In the genomic region with DNA sequence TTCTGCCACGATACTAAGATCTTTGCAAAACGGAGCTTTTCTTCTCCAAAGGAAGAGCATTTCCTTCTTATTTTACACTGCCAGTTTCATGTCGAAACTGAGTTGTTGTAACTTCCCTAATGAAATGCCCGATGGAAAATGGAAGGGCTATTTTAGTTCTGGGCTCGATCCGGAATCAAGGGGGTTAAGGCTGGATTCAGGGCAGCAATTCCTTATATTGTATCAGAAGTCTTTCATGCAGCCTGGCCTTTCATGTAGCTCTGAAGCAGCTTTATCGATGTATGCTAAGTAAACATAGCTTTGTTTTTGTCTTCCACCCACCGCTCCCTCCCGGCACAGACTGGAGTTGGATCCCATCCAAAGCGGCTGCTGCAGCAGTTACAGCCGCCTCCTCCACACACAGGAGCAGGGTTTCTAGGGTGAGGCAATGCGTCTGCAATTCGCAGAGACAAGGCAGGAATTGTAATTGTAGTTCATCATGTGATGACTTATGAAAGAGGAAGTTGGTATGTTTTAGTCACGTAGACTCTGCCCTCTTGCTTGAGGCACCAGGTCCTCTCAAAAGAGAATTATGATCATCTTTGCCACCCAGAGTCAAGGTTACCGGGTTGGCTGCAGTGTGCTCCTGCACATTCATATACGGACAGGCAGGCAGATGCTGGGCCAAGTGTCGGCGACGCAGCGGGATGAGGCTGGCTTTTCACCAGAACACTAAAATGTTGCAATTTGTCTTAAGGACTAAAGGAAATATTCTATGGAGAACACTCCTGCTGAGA, we compare ENCODE assay signal across 1 cellular context.
TF ChIP-seq lines count a peak whose summit lies in the region.

No MANE protein-coding gene starts in this region.

TF ChIP-seq in K562, 482 proteins besides CTCF, POLR2A, EP300 and RAD21 (continued from another document and continues in another):
- TF ChIP-seq, protein P1, sequence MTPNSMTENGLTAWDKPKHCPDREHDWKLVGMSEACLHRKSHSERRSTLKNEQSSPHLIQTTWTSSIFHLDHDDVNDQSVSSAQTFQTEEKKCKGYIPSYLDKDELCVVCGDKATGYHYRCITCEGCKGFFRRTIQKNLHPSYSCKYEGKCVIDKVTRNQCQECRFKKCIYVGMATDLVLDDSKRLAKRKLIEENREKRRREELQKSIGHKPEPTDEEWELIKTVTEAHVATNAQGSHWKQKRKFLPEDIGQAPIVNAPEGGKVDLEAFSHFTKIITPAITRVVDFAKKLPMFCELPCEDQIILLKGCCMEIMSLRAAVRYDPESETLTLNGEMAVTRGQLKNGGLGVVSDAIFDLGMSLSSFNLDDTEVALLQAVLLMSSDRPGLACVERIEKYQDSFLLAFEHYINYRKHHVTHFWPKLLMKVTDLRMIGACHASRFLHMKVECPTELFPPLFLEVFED (CRISPR knock-in tag; conservative IDR thresholded peaks at IDR 0.05), result 0 out of 2 replicates have a peak, but pooled peaks have one; percentile 12
- TF ChIP-seq HLTF (IDR thresholded peaks at IDR 0.05) (no peak), THRA (IDR thresholded peaks at IDR 0.05) (no peak), BACH1 (tag; IDR thresholded peaks at IDR 0.05) (peak; percentile 75), BRCA1 (IDR thresholded peaks at IDR 0.05) (no peak), BRCA1 (CRISPR knock-in tag; IDR thresholded peaks at IDR 0.05) (no peak), CCNT2 (IDR thresholded peaks at IDR 0.05; ENCODE audit: borderline replicate concordance, extremely low read depth, insufficient read length, low read depth, low read length) (peak; percentile 74), MXI1 (IDR thresholded peaks at IDR 0.05; ENCODE audit: low read depth, low read length) (no peak), ZNF217 (CRISPR knock-in tag; IDR thresholded peaks at IDR 0.05) (no peak), ETV6 (IDR thresholded peaks at IDR 0.05; ENCODE audit: borderline replicate concordance in 1 of 2, low read depth in 2 of 2, low read length in 1 of 2) (peak; percentile 67 to 84), ETV6 (CRISPR knock-in tag; IDR thresholded peaks at IDR 0.05; ENCODE audit: borderline replicate concordance) (no peak), FOXA3 (CRISPR knock-in tag; conservative IDR thresholded peaks at IDR 0.05 in 1 of 2, IDR thresholded peaks at IDR 0.05 in 1 of 2) (peak; percentile 100), RUNX1 (IDR thresholded peaks at IDR 0.05; ENCODE audit: low read depth) (no peak), ZBTB7A (IDR thresholded peaks at IDR 0.05; ENCODE audit: borderline replicate concordance, control insufficient read depth, low read depth, low read length) (no peak), SAP30 (IDR thresholded peaks at IDR 0.05; ENCODE audit: borderline replicate concordance, insufficient read depth, low read depth, low read length, poor library complexity, severe bottlenecking) (no peak), DMBX1 (CRISPR knock-in tag; IDR thresholded peaks at IDR 0.05; ENCODE audit: borderline replicate concordance) (peak; percentile 73), SPI1 (IDR thresholded peaks at IDR 0.05; ENCODE audit: borderline replicate concordance, low read depth, low read length) (peak; percentile 89), LEF1 (IDR thresholded peaks at IDR 0.05) (peak; percentile 91; the same call in 1 of the 2 replicates), DACH1 (IDR thresholded peaks at IDR 0.05; ENCODE audit: partially characterized antibody) (peak; percentile 54), HBP1 (CRISPR knock-in tag; IDR thresholded peaks at IDR 0.05) (no peak), RBM25 (IDR thresholded peaks at IDR 0.05; ENCODE audit: low read depth, low read length, severe bottlenecking) (no peak), NFIC (IDR thresholded peaks at IDR 0.05) (peak; percentile 100), JUN (IDR thresholded peaks at IDR 0.05; ENCODE audit: borderline replicate concordance, low read depth, low read length) (peak; percentile 93), JUN (CRISPR knock-in tag; IDR thresholded peaks at IDR 0.05; ENCODE audit: borderline replicate concordance) (no peak), MTA3 (IDR thresholded peaks at IDR 0.05; ENCODE audit: borderline replicate concordance) (peak; percentile 91), ZNF668 (CRISPR knock-in tag; IDR thresholded peaks at IDR 0.05) (no peak), ZSCAN29 (IDR thresholded peaks at IDR 0.05) (no peak), E2F3 (CRISPR knock-in tag; IDR thresholded peaks at IDR 0.05) (no peak), POLR2G (IDR thresholded peaks at IDR 0.05; ENCODE audit: low read depth, low read length) (peak; percentile 41), NRF1 (conservative IDR thresholded peaks at IDR 0.05 in 1 of 2, IDR thresholded peaks at IDR 0.05 in 1 of 2) (peak; percentile 53 to 62), NBN (IDR thresholded peaks at IDR 0.05; ENCODE audit: low read depth) (peak; percentile 85; the same call in 1 of the 2 replicates), KLF10 (CRISPR knock-in tag; IDR thresholded peaks at IDR 0.05) (0 out of 2 replicates have a peak, but pooled peaks have one; percentile 56), KHSRP (IDR thresholded peaks at IDR 0.05) (no peak), SLC30A9 (CRISPR knock-in tag; IDR thresholded peaks at IDR 0.05) (no peak), ETS1 (conservative IDR thresholded peaks at IDR 0.05; ENCODE audit: control insufficient read depth, low read depth, low read length) (no peak), ZNF717 (CRISPR knock-in tag; IDR thresholded peaks at IDR 0.05) (no peak), PHTF2 (CRISPR knock-in tag; IDR thresholded peaks at IDR 0.05) (no peak), ESRRB (CRISPR knock-in tag; IDR thresholded peaks at IDR 0.05; ENCODE audit: borderline replicate concordance) (no peak), ZFPM2 (CRISPR knock-in tag; IDR thresholded peaks at IDR 0.05) (no peak), XRCC5 (IDR thresholded peaks at IDR 0.05; ENCODE audit: low read depth, low read length) (no peak), NCOA2 (IDR thresholded peaks at IDR 0.05; ENCODE audit: partially characterized antibody in 2 of 2) (no peak), SNIP1 (IDR thresholded peaks at IDR 0.05; ENCODE audit: low read depth) (no peak), ZNF75A (CRISPR knock-in tag; IDR thresholded peaks at IDR 0.05) (no peak), HDAC8 (tag; IDR thresholded peaks at IDR 0.05) (no peak; the same call in 1 of the 2 replicates), U2AF2 (optimal IDR thresholded peaks at IDR 0.05; ENCODE audit: low read depth, low read length) (no peak), XRCC4 (IDR thresholded peaks at IDR 0.05; ENCODE audit: extremely low read depth, insufficient read depth, insufficient read length) (no peak), HNRNPH1 (optimal IDR thresholded peaks at IDR 0.05; ENCODE audit: low read depth, low read length) (no peak), ELF4 (CRISPR knock-in tag; IDR thresholded peaks at IDR 0.05) (no peak), SMAD3 (CRISPR knock-in tag; conservative IDR thresholded peaks at IDR 0.05) (peak; percentile 4; the same call in 1 of the 2 replicates), L3MBTL2 (IDR thresholded peaks at IDR 0.05) (peak; percentile 91), ZNF143 (CRISPR knock-in tag; IDR thresholded peaks at IDR 0.05) (no peak), MBD2 (IDR thresholded peaks at IDR 0.05; ENCODE audit: borderline replicate concordance, low read depth) (peak; percentile 70; the same call in 1 of the 2 replicates), SRSF1 (IDR thresholded peaks at IDR 0.05; ENCODE audit: low read depth, low read length) (no peak), TFAM (CRISPR knock-in tag; conservative IDR thresholded peaks at IDR 0.05) (no peak), MCM7 (IDR thresholded peaks at IDR 0.05) (no peak), TRIM28 (IDR thresholded peaks at IDR 0.05) (peak; percentile 18; the same call in 1 of the 2 replicates), KLF1 (tag; IDR thresholded peaks at IDR 0.05) (no peak)
- TF ChIP-seq, protein P2, sequence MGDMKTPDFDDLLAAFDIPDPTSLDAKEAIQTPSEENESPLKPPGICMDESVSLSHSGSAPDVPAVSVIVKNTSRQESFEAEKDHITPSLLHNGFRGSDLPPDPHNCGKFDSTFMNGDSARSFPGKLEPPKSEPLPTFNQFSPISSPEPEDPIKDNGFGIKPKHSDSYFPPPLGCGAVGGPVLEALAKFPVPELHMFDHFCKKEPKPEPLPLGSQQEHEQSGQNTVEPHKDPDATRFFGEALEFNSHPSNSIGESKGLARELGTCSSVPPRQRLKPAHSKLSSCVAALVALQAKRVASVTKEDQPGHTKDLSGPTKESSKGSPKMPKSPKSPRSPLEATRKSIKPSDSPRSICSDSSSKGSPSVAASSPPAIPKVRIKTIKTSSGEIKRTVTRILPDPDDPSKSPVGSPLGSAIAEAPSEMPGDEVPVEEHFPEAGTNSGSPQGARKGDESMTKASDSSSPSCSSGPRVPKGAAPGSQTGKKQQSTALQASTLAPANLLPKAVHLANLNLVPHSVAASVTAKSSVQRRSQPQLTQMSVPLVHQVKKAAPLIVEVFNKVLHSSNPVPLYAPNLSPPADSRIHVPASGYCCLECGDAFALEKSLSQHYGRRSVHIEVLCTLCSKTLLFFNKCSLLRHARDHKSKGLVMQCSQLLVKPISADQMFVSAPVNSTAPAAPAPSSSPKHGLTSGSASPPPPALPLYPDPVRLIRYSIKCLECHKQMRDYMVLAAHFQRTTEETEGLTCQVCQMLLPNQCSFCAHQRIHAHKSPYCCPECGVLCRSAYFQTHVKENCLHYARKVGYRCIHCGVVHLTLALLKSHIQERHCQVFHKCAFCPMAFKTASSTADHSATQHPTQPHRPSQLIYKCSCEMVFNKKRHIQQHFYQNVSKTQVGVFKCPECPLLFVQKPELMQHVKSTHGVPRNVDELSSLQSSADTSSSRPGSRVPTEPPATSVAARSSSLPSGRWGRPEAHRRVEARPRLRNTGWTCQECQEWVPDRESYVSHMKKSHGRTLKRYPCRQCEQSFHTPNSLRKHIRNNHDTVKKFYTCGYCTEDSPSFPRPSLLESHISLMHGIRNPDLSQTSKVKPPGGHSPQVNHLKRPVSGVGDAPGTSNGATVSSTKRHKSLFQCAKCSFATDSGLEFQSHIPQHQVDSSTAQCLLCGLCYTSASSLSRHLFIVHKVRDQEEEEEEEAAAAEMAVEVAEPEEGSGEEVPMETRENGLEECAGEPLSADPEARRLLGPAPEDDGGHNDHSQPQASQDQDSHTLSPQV (IDR thresholded peaks at IDR 0.05), result no peak; the same call in none of the 2 replicates
- TF ChIP-seq, protein P3, sequence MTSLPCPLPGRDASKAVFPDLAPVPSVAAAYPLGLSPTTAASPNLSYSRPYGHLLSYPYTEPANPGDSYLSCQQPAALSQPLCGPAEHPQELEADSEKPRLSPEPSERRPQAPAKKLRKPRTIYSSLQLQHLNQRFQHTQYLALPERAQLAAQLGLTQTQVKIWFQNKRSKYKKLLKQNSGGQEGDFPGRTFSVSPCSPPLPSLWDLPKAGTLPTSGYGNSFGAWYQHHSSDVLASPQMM (CRISPR knock-in tag; IDR thresholded peaks at IDR 0.05), result no peak
- TF ChIP-seq, protein P4, sequence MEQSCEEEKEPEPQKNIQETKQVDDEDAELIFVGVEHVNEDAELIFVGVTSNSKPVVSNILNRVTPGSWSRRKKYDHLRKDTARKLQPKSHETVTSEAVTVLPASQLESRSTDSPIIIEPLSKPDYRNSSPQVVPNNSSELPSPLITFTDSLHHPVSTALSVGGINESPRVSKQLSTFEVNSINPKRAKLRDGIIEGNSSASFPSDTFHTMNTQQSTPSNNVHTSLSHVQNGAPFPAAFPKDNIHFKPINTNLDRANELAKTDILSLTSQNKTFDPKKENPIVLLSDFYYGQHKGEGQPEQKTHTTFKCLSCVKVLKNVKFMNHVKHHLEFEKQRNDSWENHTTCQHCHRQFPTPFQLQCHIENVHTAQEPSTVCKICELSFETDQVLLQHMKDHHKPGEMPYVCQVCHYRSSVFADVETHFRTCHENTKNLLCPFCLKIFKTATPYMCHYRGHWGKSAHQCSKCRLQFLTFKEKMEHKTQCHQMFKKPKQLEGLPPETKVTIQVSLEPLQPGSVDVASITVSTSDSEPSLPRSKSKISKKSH (CRISPR knock-in tag; IDR thresholded peaks at IDR 0.05), result no peak
- TF ChIP-seq, protein P5, sequence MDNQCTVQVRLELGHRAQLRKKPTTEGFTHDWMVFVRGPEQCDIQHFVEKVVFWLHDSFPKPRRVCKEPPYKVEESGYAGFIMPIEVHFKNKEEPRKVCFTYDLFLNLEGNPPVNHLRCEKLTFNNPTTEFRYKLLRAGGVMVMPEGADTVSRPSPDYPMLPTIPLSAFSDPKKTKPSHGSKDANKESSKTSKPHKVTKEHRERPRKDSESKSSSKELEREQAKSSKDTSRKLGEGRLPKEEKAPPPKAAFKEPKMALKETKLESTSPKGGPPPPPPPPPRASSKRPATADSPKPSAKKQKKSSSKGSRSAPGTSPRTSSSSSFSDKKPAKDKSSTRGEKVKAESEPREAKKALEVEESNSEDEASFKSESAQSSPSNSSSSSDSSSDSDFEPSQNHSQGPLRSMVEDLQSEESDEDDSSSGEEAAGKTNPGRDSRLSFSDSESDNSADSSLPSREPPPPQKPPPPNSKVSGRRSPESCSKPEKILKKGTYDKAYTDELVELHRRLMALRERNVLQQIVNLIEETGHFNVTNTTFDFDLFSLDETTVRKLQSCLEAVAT (IDR thresholded peaks at IDR 0.05), result peak; percentile 22 to 85; a peak in 3 of 4 replicates
